1 cellular context compared by ENCODE assay signal in genomic region chr7:116570306-116570705, GRCh38.
TF ChIP-seq lines count a peak whose summit lies in the region.

No MANE protein-coding gene starts in this region.

TF ChIP-seq in SK-N-SH treated with all-trans-retinoic acid at 6 μM for 48 hours, 23 proteins besides CTCF, POLR2A, EP300 and RAD21 (continued from another document):
- TF ChIP-seq SNAI2 (CRISPR knock-in tag; IDR thresholded peaks at IDR 0.05) (no peak), PATZ1 (CRISPR knock-in tag; IDR thresholded peaks at IDR 0.05; ENCODE audit: borderline replicate concordance) (no peak), TCF4 (CRISPR knock-in tag; IDR thresholded peaks at IDR 0.05; ENCODE audit: borderline replicate concordance) (no peak), CREB5 (CRISPR knock-in tag; IDR thresholded peaks at IDR 0.05; ENCODE audit: low read depth) (no peak), ESRRG (CRISPR knock-in tag; IDR thresholded peaks at IDR 0.05) (no peak), POU6F1 (CRISPR knock-in tag; IDR thresholded peaks at IDR 0.05; ENCODE audit: borderline replicate concordance, low read depth) (no peak), TSHZ2 (CRISPR knock-in tag; IDR thresholded peaks at IDR 0.05) (no peak), ZC3H10 (CRISPR knock-in tag; IDR thresholded peaks at IDR 0.05) (no peak)
